Comparison of ENCODE assay signal across 1 cellular context in genomic region chr6:381742-382461, GRCh38.
TF ChIP-seq lines count a peak whose summit lies in the region.

No MANE protein-coding gene starts in this region.

TF ChIP-seq in endothelial cell of umbilical vein, 7 proteins besides CTCF, POLR2A, EP300 and RAD21:
- no peak for TF ChIP-seq MAX (IDR thresholded peaks at IDR 0.05; ENCODE audit: insufficient read depth, insufficient read length)
- no peak for TF ChIP-seq JUN (IDR thresholded peaks at IDR 0.05; ENCODE audit: borderline replicate concordance, insufficient read depth, insufficient read length, low read depth)
- no peak for TF ChIP-seq MYC (IDR thresholded peaks at IDR 0.05; ENCODE audit: low read depth, low read length)
- no peak for TF ChIP-seq FOS (IDR thresholded peaks at IDR 0.05; ENCODE audit: borderline replicate concordance, insufficient read depth, low read length)
- no peak for TF ChIP-seq GATA2 (IDR thresholded peaks at IDR 0.05; ENCODE audit: insufficient read depth, insufficient read length, low read depth, low read length)
- TF ChIP-seq EZH2 (IDR thresholded peaks at IDR 0.05; ENCODE audit: borderline replicate concordance, low read depth, low read length, severe bottlenecking), result no peak
- no peak for TF ChIP-seq POLR2AphosphoS5 (IDR thresholded peaks at IDR 0.05; ENCODE audit: insufficient read depth, low read depth, low read length)
